Comparison of ENCODE assay signal across 19 cellular contexts in the genomic region with DNA sequence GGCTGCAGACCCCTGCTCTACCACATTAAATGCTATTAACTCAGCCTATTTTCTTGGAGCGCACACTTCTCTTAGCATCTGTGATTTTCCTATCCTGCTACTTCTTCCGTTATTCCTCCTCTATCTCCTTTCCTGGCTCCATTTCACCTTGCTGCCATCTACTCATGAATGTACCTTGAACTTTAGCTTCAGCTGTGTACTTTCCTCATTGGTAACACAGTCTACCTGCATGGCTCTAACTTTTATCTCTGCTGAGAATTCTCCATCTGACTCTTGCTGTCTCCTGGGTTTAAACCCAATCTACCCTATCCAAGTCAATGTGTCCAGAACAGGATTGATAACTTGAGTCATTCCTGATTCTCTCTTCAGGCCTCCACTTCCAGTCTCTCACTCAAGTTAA.
"Had no signal": no experiment of that assay in that cellular context is flagged by ENCODE, and none has a peak within 500 bp of the region (broad histone marks: within the 10 kb centered on the region; RNA-seq: fewer than 3 reads in every experiment).

No MANE protein-coding gene starts in this region.

- H3K9me3 ChIP-seq: SK-N-SH had no signal

- DNase-seq: KBM-7, MG63, NCI-H1105, NCI-H1417, NCI-H146, NCI-H1694 treated with DMSO at 0.1 percent for 48 hours, NCI-H1930, NCI-H2081, NCI-H2107, NCI-H2227 treated with DMSO at 0.1 percent for 48 hours, NCI-H524 treated with DMSO at 0.1 percent for 48 hours, NCI-H69, NCI-H774, SHP77, SK-N-SH, SW 1271, T-cell had no signal

- H3K4me1 Mint-ChIP-seq: IgD-negative memory B cell, T-cell had no signal

- H3K9me2 ChIP-seq: SK-N-SH had no signal

- H3K4me3 Mint-ChIP-seq: IgD-negative memory B cell, T-cell had no signal

- H3K36me3 ChIP-seq: MG63 had no signal

- ATAC-seq: T-cell had no signal

- H3K9ac ChIP-seq: SK-N-SH had no signal

- H3K36me3 Mint-ChIP-seq: T-cell had no signal

- H3K27me3 ChIP-seq: MG63 had no signal

- H3K9me3 Mint-ChIP-seq: T-cell had no signal

- H3K27ac Mint-ChIP-seq: IgD-negative memory B cell, T-cell had no signal

- H3K4me2 ChIP-seq: SK-N-SH had no signal

- H3K4me3 ChIP-seq: MG63 had no signal

- H3K27ac ChIP-seq: RWPE1 had no signal
